Comparison of ENCODE assay signal across 8 cellular contexts in the genomic region with DNA sequence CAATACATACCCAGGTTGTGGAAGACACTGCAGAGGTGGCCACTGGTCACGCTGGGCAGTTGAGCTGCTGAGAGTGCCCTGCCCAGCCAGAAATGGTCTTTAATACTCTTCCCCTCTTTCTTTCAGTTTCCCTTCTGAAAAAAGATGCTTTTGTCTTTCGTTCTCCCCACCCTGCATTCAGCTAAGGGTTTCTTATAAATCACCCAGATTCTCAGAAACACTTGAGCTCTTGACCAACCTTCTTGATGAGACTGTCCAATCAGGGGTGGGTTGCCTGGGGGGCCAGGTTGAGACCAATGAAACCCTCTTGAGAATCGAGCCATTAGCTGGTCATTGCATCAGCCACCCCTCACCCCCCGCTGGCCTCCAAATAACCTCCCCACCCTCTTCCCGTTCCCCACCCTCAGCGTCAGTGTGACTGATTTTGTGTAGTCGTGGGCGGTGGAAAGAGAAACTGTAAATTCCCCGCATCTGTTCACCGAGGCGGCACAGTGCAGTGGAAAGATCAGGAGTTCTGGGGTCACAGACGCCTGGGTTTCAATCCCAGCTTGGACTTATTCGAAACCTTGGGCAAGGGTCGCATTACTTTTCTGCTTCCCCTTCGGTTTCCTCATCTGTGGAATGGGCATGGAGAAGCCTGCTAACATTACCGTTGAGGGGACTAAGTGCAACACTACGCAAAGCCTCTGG. TPM values are rescaled to one million over a fixed set of nuclear protein-coding genes. Genes with fewer than 3 reads are reported as not detected.
DNase-seq lines count a peak whose midpoint lies in the region; ATAC-seq, FAIRE-seq and TF ChIP-seq lines count a peak whose summit lies in the region.

No MANE protein-coding gene starts in this region.

- no peaks in the 10 kb centered on the region for H3K27me3 Mint-ChIP-seq in activated CD4-positive, alpha-beta memory T cell treated with anti-CD3 and anti-CD28 coated beads, Interleukin-2, amount 10 ng/mL, durations not matched to agents 7 days and 5 days

- peak; percentile 43 for DNase-seq in GM12891 (ENCODE audit: insufficient read length, low spot score)
- peak; percentile 94 for DNase-seq in NB4 (ENCODE audit: low read depth)
- DNase-seq in activated CD4-positive, alpha-beta memory T cell treated with anti-CD3 and anti-CD28 coated beads, Interleukin-2, amount 10 ng/mL, durations not matched to agents 7 days and 5 days: peak; percentile 87
- DNase-seq in endothelial cell of umbilical vein (ENCODE audit: low read depth, low spot score): peak; percentile 98
- DNase-seq in stimulated activated naive CD8-positive, alpha-beta T cell treated with anti-CD3 and anti-CD28 coated beads, Interleukin-15, Interleukin-2, amounts not matched to agents 100 U/mL and 50 U/mL, for 24 hours: peak; percentile 88
- no peak for DNase-seq in NCI-H2107 (lab: John Stamatoyannopoulos, UW)

- dilution Hi-C loops in endothelial cell of umbilical vein (cut with MboI; ENCODE audit: extremely low pct_ligation_motif_present, low sequenced_read_pairs): no loop called here

- H3K4me1 ChIP-seq in endothelial cell of umbilical vein (ENCODE audit: control insufficient read depth, extremely low read depth, insufficient read depth, low read length): peaks cover 30% of the 10 kb centered on the region
- H3K4me1 ChIP-seq in muscle layer of colon (ENCODE audit: insufficient read depth, low read length): peaks cover 26% of the 10 kb centered on the region

- no TSS peak for BruUV-seq in endothelial cell of umbilical vein (replicated peaks; lab: Mats Ljungman, UMichigan)

- intact Hi-C loops in endothelial cell of umbilical vein (cut with micrococcal nuclease): loop anchor here (1.0 kb wide), 3 partner anchors 15 to 57 kb away; no protein-coding TSS in a partner anchor

- H3K36me3 ChIP-seq in endothelial cell of umbilical vein (ENCODE audit: control insufficient read depth in 2 of 2, extremely low read depth in 1 of 2, insufficient read depth in 2 of 2, low read length in 2 of 2) (no peaks in the 10 kb centered on the region), muscle layer of colon (ENCODE audit: insufficient read depth, low read length) (no peaks in the 10 kb centered on the region)

- H3K4me3 ChIP-seq in NB4 (ENCODE audit: low read depth, low read length) (peak overlapping the region; percentile 97), endothelial cell of umbilical vein (replicated peaks in 1 of 3; ENCODE audit: insufficient read depth in 1 of 3, low read depth in 1 of 3, low read length in 3 of 3) (peak overlapping the region; percentile 37 to 94 (median 62)), muscle layer of colon (ENCODE audit: low read depth in 1 of 2, low read length in 2 of 2) (peak overlapping the region; percentile 81 to 87)

- peak overlapping the region; percentile 99 for H3K4me2 ChIP-seq in endothelial cell of umbilical vein (ENCODE audit: insufficient read depth, low read length)

- H3K27me3 ChIP-seq in endothelial cell of umbilical vein (ENCODE audit: control insufficient read depth in 2 of 2, insufficient read depth in 2 of 2, low read length in 2 of 2): no peaks in the 10 kb centered on the region
- no peaks in the 10 kb centered on the region for H3K27me3 ChIP-seq in muscle layer of colon (ENCODE audit: control insufficient read depth in 1 of 2, insufficient read depth in 2 of 2, low read length in 2 of 2)

- H3K9me3 Mint-ChIP-seq in activated CD4-positive, alpha-beta memory T cell treated with anti-CD3 and anti-CD28 coated beads, Interleukin-2, amount 10 ng/mL, durations not matched to agents 7 days and 5 days: no peaks in the 10 kb centered on the region

- H3K79me2 ChIP-seq in endothelial cell of umbilical vein (ENCODE audit: control insufficient read depth, insufficient read depth, low read length): peaks cover 12% of the 10 kb centered on the region

- H3K9ac ChIP-seq in endothelial cell of umbilical vein (replicated peaks; ENCODE audit: extremely low read depth, insufficient read depth, low read length) (peak overlapping the region; percentile 95), muscle layer of colon (ENCODE audit: low read length) (peak overlapping the region; percentile 80)

- FAIRE-seq in GM12891 (lab: Jason Lieb, UNC) (no peak), endothelial cell of umbilical vein (lab: Jason Lieb, UNC) (peak; percentile 80)

- peak overlapping the region; percentile 96 for H3K4me3 Mint-ChIP-seq in activated CD4-positive, alpha-beta memory T cell treated with anti-CD3 and anti-CD28 coated beads, Interleukin-2, amount 10 ng/mL, durations not matched to agents 7 days and 5 days

- peaks cover 46% of the 10 kb centered on the region for H3K36me3 Mint-ChIP-seq in activated CD4-positive, alpha-beta memory T cell treated with anti-CD3 and anti-CD28 coated beads, Interleukin-2, amount 10 ng/mL, durations not matched to agents 7 days and 5 days (ENCODE audit: low read depth)

- CTCF ChIA-PET in activated CD4-positive, alpha-beta memory T cell treated with anti-CD3 and anti-CD28 coated beads, Interleukin-2, amount 10 ng/mL, durations not matched to agents 7 days and 5 days (lab: Charles Lee): interaction anchor here (0.6 to 2.2 kb wide), 8 partner anchors 10 to 1713 kb away, joined by 3 to 10 read pairs (median 6); no protein-coding TSS in a partner anchor
- CTCF ChIA-PET in endothelial cell of umbilical vein (lab: Charles Lee): interaction anchor here (0.9 to 2.2 kb wide), 7 partner anchors 9 to 270 kb away, joined by 3 to 16 read pairs (median 6); no protein-coding TSS in a partner anchor

- H3K4me1 Mint-ChIP-seq in activated CD4-positive, alpha-beta memory T cell treated with anti-CD3 and anti-CD28 coated beads, Interleukin-2, amount 10 ng/mL, durations not matched to agents 7 days and 5 days: peaks cover 55% of the 10 kb centered on the region

- peak overlapping the region; percentile 99 for H3K27ac Mint-ChIP-seq in activated CD4-positive, alpha-beta memory T cell treated with anti-CD3 and anti-CD28 coated beads, Interleukin-2, amount 10 ng/mL, durations not matched to agents 7 days and 5 days

- TF ChIP-seq CTCF in NB4 (IDR thresholded peaks at IDR 0.05; ENCODE audit: low read depth, low read length): no peak
- no peak for TF ChIP-seq CTCF in endothelial cell of umbilical vein (IDR thresholded peaks at IDR 0.05; ENCODE audit: extremely low read depth in 1 of 2, insufficient read depth in 1 of 2, low read depth in 1 of 2, low read length in 2 of 2)

- H3K9me3 ChIP-seq in endothelial cell of umbilical vein (replicated peaks; ENCODE audit: control insufficient read depth, insufficient read depth, low read length): no peaks in the 10 kb centered on the region
- H3K9me3 ChIP-seq in muscle layer of colon (ENCODE audit: low read length): no peaks in the 10 kb centered on the region

- TF ChIP-seq POLR2A in GM12891 (IDR thresholded peaks at IDR 0.05; ENCODE audit: low read depth, low read length): peak; percentile 62; the same call in 1 of the 2 replicates
- TF ChIP-seq POLR2A in NB4 (IDR thresholded peaks at IDR 0.05; ENCODE audit: extremely low read depth, insufficient read length): no peak
- TF ChIP-seq POLR2A in endothelial cell of umbilical vein (IDR thresholded peaks at IDR 0.05; ENCODE audit: low read depth, low read length): peak; percentile 60

- POLR2A ChIA-PET in activated CD4-positive, alpha-beta memory T cell treated with anti-CD3 and anti-CD28 coated beads, Interleukin-2, amount 10 ng/mL, durations not matched to agents 7 days and 5 days (lab: Charles Lee): interaction anchor here (0.6 to 2.5 kb wide), 26 partner anchors 9 to 1590 kb away, joined by 3 to 21 read pairs (median 4); a partner anchor contains a TSS
- POLR2A ChIA-PET in endothelial cell of umbilical vein (lab: Charles Lee): interaction anchor here (0.9 to 1.5 kb wide), 8 partner anchors 9 to 69 kb away, joined by 3 to 18 read pairs (median 4); a partner anchor contains a TSS

- H3K27ac ChIP-seq in endothelial cell of umbilical vein (ENCODE audit: insufficient read depth, low read depth, low read length): peak overlapping the region; percentile 88
- H3K27ac ChIP-seq in muscle layer of colon (ENCODE audit: low read depth, low read length): peak overlapping the region; percentile 87

- no peaks in the 10 kb centered on the region for H3K9me1 ChIP-seq in endothelial cell of umbilical vein (replicated peaks; ENCODE audit: control insufficient read depth, extremely low read depth, insufficient read depth, low read length)

- peak; percentile 39 for ATAC-seq in HG02588 (IDR thresholded peaks at IDR 0.05; ENCODE audit: unreplicated experiment)
- peak; percentile 76 for ATAC-seq in stimulated activated naive CD8-positive, alpha-beta T cell treated with anti-CD3 and anti-CD28 coated beads, Interleukin-15, Interleukin-2, amounts not matched to agents 100 U/mL and 50 U/mL, for 24 hours

- peak overlapping the region; percentile 73 for H2AFZ ChIP-seq in endothelial cell of umbilical vein (ENCODE audit: low read depth, low read length)

- H4K20me1 ChIP-seq in endothelial cell of umbilical vein (replicated peaks; ENCODE audit: control insufficient read depth, extremely low read depth, insufficient read depth, low read length): no peaks in the 10 kb centered on the region

RNA-seq across cellular contexts. Expression of a gene that starts 0.9 kb away (rescaled TPM):
- 3.7 TPM for polyA plus RNA-seq in GM12891 (2012; ENCODE audit: low read depth, missing spikeins)
- 1 to 10 TPM; 6.1 to 6.9 TPM for total RNA-seq in activated CD4-positive, alpha-beta memory T cell treated with anti-CD3 and anti-CD28 coated beads, Interleukin-2, amount 10 ng/mL, durations not matched to agents 7 days and 5 days
- 9.8 and 10.4 TPM in 2 replicates for total RNA-seq in endothelial cell of umbilical vein
- polyA plus RNA-seq in endothelial cell of umbilical vein: 25.1 and 32.3 TPM in 2 replicates
- 16.8 and 17.9 TPM in 2 replicates for polyA plus RNA-seq in endothelial cell of umbilical vein (2011; cell fraction: cytosol; rRNA removed)
- polyA plus RNA-seq in endothelial cell of umbilical vein (2011; cell fraction: nucleus; rRNA removed): 10.2 and 15.0 TPM in 2 replicates
- polyA plus RNA-seq in endothelial cell of umbilical vein (2012): 13.7 and 14.0 TPM in 2 replicates
- 15.2 and 16.2 TPM in 2 replicates for polyA minus RNA-seq in endothelial cell of umbilical vein
- polyA minus RNA-seq in endothelial cell of umbilical vein (2011; cell fraction: cytosol; rRNA and poly(A)+ RNA removed): 13.5 TPM
- polyA minus RNA-seq in endothelial cell of umbilical vein (2011; cell fraction: nucleus; rRNA and poly(A)+ RNA removed): 14.7 and 19.6 TPM in 2 replicates

RNA-seq across cellular contexts. Expression of a gene that starts 52.3 kb away (rescaled TPM):
- polyA plus RNA-seq in GM12891 (2012; ENCODE audit: low read depth, missing spikeins): not detected
- not detected for total RNA-seq in activated CD4-positive, alpha-beta memory T cell treated with anti-CD3 and anti-CD28 coated beads, Interleukin-2, amount 10 ng/mL, durations not matched to agents 7 days and 5 days
- not detected in 2 replicates for total RNA-seq in endothelial cell of umbilical vein
- polyA plus RNA-seq in endothelial cell of umbilical vein: not detected in 2 replicates
- 0.04 TPM in 1 of 2 replicates, not detected in the other for polyA plus RNA-seq in endothelial cell of umbilical vein (2011; cell fraction: cytosol; rRNA removed)
- polyA plus RNA-seq in endothelial cell of umbilical vein (2011; cell fraction: nucleus; rRNA removed): not detected in 2 replicates
- not detected in 2 replicates for polyA plus RNA-seq in endothelial cell of umbilical vein (2012)
- polyA minus RNA-seq in endothelial cell of umbilical vein: not detected in 2 replicates
- not detected for polyA minus RNA-seq in endothelial cell of umbilical vein (2011; cell fraction: cytosol; rRNA and poly(A)+ RNA removed)
- not detected in 2 replicates for polyA minus RNA-seq in endothelial cell of umbilical vein (2011; cell fraction: nucleus; rRNA and poly(A)+ RNA removed)
